Comparison of ENCODE assay signal across 8 cellular contexts in genomic region chr11:6737872-6738466, GRCh38. TPM values are rescaled to one million over a fixed set of nuclear protein-coding genes. Genes with fewer than 3 reads are reported as not detected.
A peak's percentile ranks its signal among the peaks of the same experiment; 100 is the strongest.
DNase-seq lines count a peak whose midpoint lies in the region; ATAC-seq, FAIRE-seq and TF ChIP-seq lines count a peak whose summit lies in the region.

No MANE protein-coding gene starts in this region.

- peaks cover 14% of the 10 kb centered on the region for H3K36me3 Mint-ChIP-seq in T-helper 17 cell (ENCODE audit: low read depth)

- H3K4me2 ChIP-seq in K562 (ENCODE audit: insufficient read depth, low read length) = no peak overlapping the region

- TF ChIP-seq POLR2A in K562 (conservative IDR thresholded peaks at IDR 0.05) = no peak

- 9% methylated on average over 2 of the region's 2 CpGs for WGBS in K562 (ENCODE audit: insufficient coverage, low coverage, missing lambda C conversion rate)

- H3K4me3 Mint-ChIP-seq in T-helper 17 cell = peak overlapping the region; percentile 66

- CTCF ChIA-PET in K562 (lab: Yijun Ruan, JAX; ENCODE audit: low intra/inter-chr PET ratio) = interaction anchor here (1.2 to 2.2 kb wide), 2 partner anchors 17 to 19 kb away, joined by 10 to 13 read pairs; no protein-coding TSS in a partner anchor

- DNase-seq in NCI-H1694 (lab: John Stamatoyannopoulos, UW) (peak; percentile 6), NCI-H1694 treated with DMSO at 0.1 percent for 48 hours (lab: John Stamatoyannopoulos, UW) (no peak), T-helper 17 cell (peak; percentile 25 to 54 (median 40)), K562 (ENCODE audit: extremely low read depth in 1 of 4, low spot score in 3 of 4) (peak; percentile 51 to 80 (median 58)), left kidney (ENCODE audit: low read depth, low spot score) (peak; percentile 46)
- DNase-seq in stimulated activated CD8-positive, alpha-beta memory T cell treated with anti-CD3 and anti-CD28 coated beads, Interleukin-4, amount 100 ng/mL, for 4 hours (ENCODE audit: low read depth in 2 of 2, low spot score in 1 of 2) = peak; percentile 15 to 49

- H3K27me3 ChIP-seq in K562 (ENCODE audit: control insufficient read depth in 2 of 2, insufficient read depth in 2 of 2, low read length in 2 of 2) = no peaks in the 10 kb centered on the region

- H3K4me1 Mint-ChIP-seq in T-helper 17 cell = peaks cover 78% of the 10 kb centered on the region

- ATAC-seq in GM21737 (IDR thresholded peaks at IDR 0.05; ENCODE audit: unreplicated experiment) (peak; percentile 64), T-helper 17 cell (peak; percentile 69), K562 (peak; percentile 97)

- H3K27me3 Mint-ChIP-seq in T-helper 17 cell = no peaks in the 10 kb centered on the region

- H3K4me3 ChIP-seq in K562 = no peak overlapping the region

- H3K9me3 ChIP-seq in T-helper 17 cell (ENCODE audit: control insufficient read depth, low read length, poor library complexity, severe bottlenecking) (no peaks in the 10 kb centered on the region), K562 (replicated peaks; ENCODE audit: control insufficient read depth, insufficient read depth, low read depth, low read length) (no peaks in the 10 kb centered on the region)

- no TSS peak for BruUV-seq in K562 (replicated peaks; lab: Mats Ljungman, UMichigan)

- peak; percentile 55 for TF ChIP-seq RAD21 in Ishikawa (IDR thresholded peaks at IDR 0.05; ENCODE audit: low read depth)
- peak; percentile 62 to 91 for TF ChIP-seq RAD21 in K562 (CRISPR knock-in tag; conservative IDR thresholded peaks at IDR 0.05 in 1 of 2, IDR thresholded peaks at IDR 0.05 in 1 of 2)

- POLR2A ChIA-PET in K562 (lab: Yijun Ruan, JAX) = interaction anchor here (0.5 to 1.0 kb wide), 3 partner anchors 9 to 288 kb away, joined by 3 read pairs; no protein-coding TSS in a partner anchor

- intact Hi-C loops in K562 (cut with micrococcal nuclease) = loop anchor here (1.0 kb wide), 1 partner anchor 19 kb away; no protein-coding TSS in a partner anchor

- H3K9ac ChIP-seq in K562 (ENCODE audit: insufficient read depth in 1 of 2, low read depth in 2 of 2, low read length in 2 of 2) = no peak overlapping the region

- H4K20me1 ChIP-seq in K562 (replicated peaks; ENCODE audit: control insufficient read depth, insufficient read depth, low read length) = no peaks in the 10 kb centered on the region

- no peak overlapping the region for H3K27ac ChIP-seq in K562 (ENCODE audit: extremely low read depth, low read depth, low read length)

- FAIRE-seq in K562 (lab: Jason Lieb, UNC) = peak; percentile 86

- no peaks in the 10 kb centered on the region for H3K36me3 ChIP-seq in K562 (ENCODE audit: control insufficient read depth, insufficient read depth, low read length)

- no peak overlapping the region for H2AFZ ChIP-seq in K562 (ENCODE audit: low read depth, low read length)

- H3K27ac Mint-ChIP-seq in T-helper 17 cell = peak overlapping the region; percentile 95

- no peaks in the 10 kb centered on the region for H3K9me1 ChIP-seq in K562 (ENCODE audit: control insufficient read depth, insufficient read depth, low read length)

- TF ChIP-seq CTCF in K562 (IDR thresholded peaks at IDR 0.05 in 2 of 3, conservative IDR thresholded peaks at IDR 0.05 in 1 of 3; ENCODE audit: insufficient read depth in 2 of 3, low read depth in 1 of 3, low read length in 3 of 3) = peak; percentile 70 to 84 (median 80); a peak in 5 of 6 replicates

- H3K4me1 ChIP-seq in K562 (replicated peaks in 1 of 2; ENCODE audit: control insufficient read depth in 2 of 2, insufficient read depth in 2 of 2, low read length in 2 of 2) = peaks cover 0 to 1% of the 10 kb centered on the region in 2 experiments; a peak in 2 of 5 replicates

- no peak for TF ChIP-seq EP300 in Ishikawa (IDR thresholded peaks at IDR 0.05; ENCODE audit: borderline replicate concordance)
- no peak for TF ChIP-seq EP300 in K562 (IDR thresholded peaks at IDR 0.05; ENCODE audit: low read length)

- in situ Hi-C loops in K562 (cut with MboI) = no loop called here

- no peaks in the 10 kb centered on the region for H3K79me2 ChIP-seq in K562 (ENCODE audit: control insufficient read depth, insufficient read depth, low read length)

TF ChIP-seq in Ishikawa, 13 proteins besides CTCF, POLR2A, EP300 and RAD21 (continues in another document):
- TF ChIP-seq NFIC (IDR thresholded peaks at IDR 0.05) (no peak), ZBTB7A (IDR thresholded peaks at IDR 0.05; ENCODE audit: low read depth) (no peak)

TF ChIP-seq in K562, 482 proteins besides CTCF, POLR2A, EP300 and RAD21 (continues in another document):
- TF ChIP-seq ESRRA (IDR thresholded peaks at IDR 0.05; ENCODE audit: borderline replicate concordance, low read depth) (peak; percentile 80), FOXP1 (CRISPR knock-in tag; IDR thresholded peaks at IDR 0.05) (no peak), MEIS2 (IDR thresholded peaks at IDR 0.05; ENCODE audit: partially characterized antibody) (peak; percentile 45), HDAC6 (IDR thresholded peaks at IDR 0.05; ENCODE audit: low read depth, low read length) (no peak), RCOR1 (IDR thresholded peaks at IDR 0.05; ENCODE audit: borderline replicate concordance in 1 of 2, low read depth in 2 of 2, low read length in 2 of 2) (peak in 1 of 2 experiments; percentile 36; a peak in 1 of 4 replicates)

RNA-seq across cellular contexts. Expression of gene OR2AG2, which starts 33.8 kb away (rescaled TPM):
- total RNA-seq in T-helper 17 cell (not detected), K562 (2014; rRNA removed) (0.23 and 0.65 TPM in 2 replicates), K562 (2014; rRNA removed; fragmentation: Illumina TruSeq; extraction: Trizol) (0.73 and 0.77 TPM in 2 replicates), K562 (2015; rRNA removed; fragmentation: Illumina TruSeq; extraction: Trizol) (0.38 and 0.58 TPM in 2 replicates), K562 (2021) (0.42 and 0.55 TPM in 2 replicates)
- 11.1 and 11.8 TPM in 2 replicates for total RNA-seq in K562 (2011; cell fraction: chromatin; rRNA removed; ENCODE audit: low replicate concordance)
- 4.7 and 6.4 TPM in 2 replicates for total RNA-seq in K562 (2011; cell fraction: nucleolus; rRNA removed)
- 17.2 and 55.7 TPM in 2 replicates for total RNA-seq in K562 (2011; cell fraction: nucleoplasm; rRNA removed)
- polyA plus RNA-seq in K562 (2011; rRNA removed) (0.66 and 0.91 TPM in 2 replicates), K562 (2014; fragmentation: Illumina TruSeq; extraction: Trizol) (0.71 and 0.79 TPM in 2 replicates), K562 (2014; fragmentation: Nextera tagmentation; extraction: Ambion mirVana) (under 1 TPM; 0.15 to 0.18 TPM), K562 (2014; rRNA removed) (0.37 and 0.67 TPM in 2 replicates)
- 0.74 and 1.4 TPM in 2 replicates for polyA plus RNA-seq in K562 (2011; cell fraction: cytosol; rRNA removed)
- polyA plus RNA-seq in K562 (2011; cell fraction: nucleus; rRNA removed) = 1.0 and 3.0 TPM in 2 replicates
- polyA plus RNA-seq in K562 (2012) = 0.29 and 1.0 TPM in 2 replicates
- polyA minus RNA-seq in K562 (2011; rRNA and poly(A)+ RNA removed) = 6.1 and 8.9 TPM in 2 replicates
- polyA minus RNA-seq in K562 (2011; cell fraction: cytosol; rRNA and poly(A)+ RNA removed) = 0.48 TPM in 1 of 2 replicates, not detected in the other
- 4.2 and 6.1 TPM in 2 replicates for polyA minus RNA-seq in K562 (2011; cell fraction: nucleus; rRNA and poly(A)+ RNA removed)

RNA-seq across cellular contexts. Expression of gene OR2AG1, which starts 44.9 kb away (rescaled TPM):
- total RNA-seq in T-helper 17 cell (not detected), K562 (2014; rRNA removed) (not detected in 2 replicates), K562 (2014; rRNA removed; fragmentation: Illumina TruSeq; extraction: Trizol) (0.03 TPM in 1 of 2 replicates, not detected in the other), K562 (2015; rRNA removed; fragmentation: Illumina TruSeq; extraction: Trizol) (not detected in 2 replicates), K562 (2021) (not detected in 2 replicates)
- 0.16 and 0.19 TPM in 2 replicates for total RNA-seq in K562 (2011; cell fraction: chromatin; rRNA removed; ENCODE audit: low replicate concordance)
- under 0.01 TPM in 1 of 2 replicates, not detected in the other for total RNA-seq in K562 (2011; cell fraction: nucleolus; rRNA removed)
- total RNA-seq in K562 (2011; cell fraction: nucleoplasm; rRNA removed) = 0.07 TPM in 1 of 2 replicates, not detected in the other
- polyA plus RNA-seq in K562 (2011; rRNA removed) (0.03 and 0.06 TPM in 2 replicates), K562 (2014; fragmentation: Illumina TruSeq; extraction: Trizol) (not detected in 2 replicates), K562 (2014; fragmentation: Nextera tagmentation; extraction: Ambion mirVana) (under 1 TPM; 0.08 to 0.11 TPM), K562 (2014; rRNA removed) (0.05 TPM in 1 of 2 replicates, not detected in the other)
- polyA plus RNA-seq in K562 (2011; cell fraction: cytosol; rRNA removed) = 0.10 and 0.21 TPM in 2 replicates
- 0.01 and 0.23 TPM in 2 replicates for polyA plus RNA-seq in K562 (2011; cell fraction: nucleus; rRNA removed)
- 0.05 and 0.11 TPM in 2 replicates for polyA plus RNA-seq in K562 (2012)
- 0.28 TPM in 1 of 2 replicates, not detected in the other for polyA minus RNA-seq in K562 (2011; rRNA and poly(A)+ RNA removed)
- polyA minus RNA-seq in K562 (2011; cell fraction: cytosol; rRNA and poly(A)+ RNA removed) = not detected in 2 replicates
- 0.13 TPM in 1 of 2 replicates, not detected in the other for polyA minus RNA-seq in K562 (2011; cell fraction: nucleus; rRNA and poly(A)+ RNA removed)

RNA-seq across cellular contexts. Expression of gene MRPL17, which starts 54.8 kb away (rescaled TPM):
- 10 to 100 TPM; 10.9 TPM for total RNA-seq in T-helper 17 cell
- 45.9 and 72.8 TPM in 2 replicates for total RNA-seq in K562 (2011; cell fraction: chromatin; rRNA removed; ENCODE audit: low replicate concordance)
- 87.9 and 89.6 TPM in 2 replicates for total RNA-seq in K562 (2011; cell fraction: nucleolus; rRNA removed)
- 65.0 and 77.8 TPM in 2 replicates for total RNA-seq in K562 (2011; cell fraction: nucleoplasm; rRNA removed)
- 33.9 and 46.1 TPM in 2 replicates for total RNA-seq in K562 (2014; rRNA removed)
- total RNA-seq in K562 (2014; rRNA removed; fragmentation: Illumina TruSeq; extraction: Trizol) = 27.6 and 36.7 TPM in 2 replicates
- 43.3 and 47.4 TPM in 2 replicates for total RNA-seq in K562 (2015; rRNA removed; fragmentation: Illumina TruSeq; extraction: Trizol)
- 46.2 and 52.6 TPM in 2 replicates for total RNA-seq in K562 (2021)
- 57.5 and 66.5 TPM in 2 replicates for polyA plus RNA-seq in K562 (2011; rRNA removed)
- 43.7 and 49.1 TPM in 2 replicates for polyA plus RNA-seq in K562 (2011; cell fraction: cytosol; rRNA removed)
- polyA plus RNA-seq in K562 (2011; cell fraction: nucleus; rRNA removed) = 68.1 and 73.5 TPM in 2 replicates
- 34.5 and 47.6 TPM in 2 replicates for polyA plus RNA-seq in K562 (2012)
- polyA plus RNA-seq in K562 (2014; fragmentation: Illumina TruSeq; extraction: Trizol) = 37.7 and 48.6 TPM in 2 replicates
- polyA plus RNA-seq in K562 (2014; fragmentation: Nextera tagmentation; extraction: Ambion mirVana) = 10 to 100 TPM; 78.9 to 81.6 TPM
- polyA plus RNA-seq in K562 (2014; rRNA removed) = 43.9 and 48.0 TPM in 2 replicates
- polyA minus RNA-seq in K562 (2011; rRNA and poly(A)+ RNA removed) = 40.5 and 44.5 TPM in 2 replicates
- 40.1 and 41.0 TPM in 2 replicates for polyA minus RNA-seq in K562 (2011; cell fraction: cytosol; rRNA and poly(A)+ RNA removed)
- 50.9 and 92.0 TPM in 2 replicates for polyA minus RNA-seq in K562 (2011; cell fraction: nucleus; rRNA and poly(A)+ RNA removed)
